In the genomic region with DNA sequence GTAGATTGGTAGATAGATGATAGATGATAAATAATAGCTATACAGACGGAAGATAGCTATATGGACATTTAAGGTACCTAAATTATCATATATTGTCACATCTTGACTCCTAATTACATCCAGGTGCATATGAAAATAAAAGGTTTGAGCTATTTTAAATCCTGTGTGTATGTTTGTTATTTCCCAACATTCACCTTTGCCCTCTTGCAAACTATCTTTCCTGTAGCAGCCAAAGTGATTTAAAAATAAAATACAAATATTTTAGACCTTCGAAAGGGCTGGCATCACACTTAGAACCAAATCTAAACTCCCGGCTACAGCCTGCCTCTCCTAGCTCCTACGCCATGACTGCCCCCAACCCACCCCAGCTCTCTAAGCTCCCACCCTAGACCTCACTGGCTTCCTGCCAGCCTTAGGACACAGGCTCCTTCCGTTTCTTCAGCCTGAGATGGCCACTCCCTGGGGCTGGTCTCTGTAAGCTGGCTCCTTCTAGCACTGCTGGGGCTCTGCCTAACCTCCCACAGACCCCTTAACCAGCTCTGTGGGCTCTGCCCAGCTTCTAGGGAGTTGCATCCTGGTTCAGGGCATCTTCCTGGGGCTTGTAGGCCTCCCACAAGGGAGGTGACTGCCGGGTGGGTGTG, we compare ENCODE assay signal across 20 cellular contexts.
DNase-seq lines count a peak whose midpoint lies in the region; ATAC-seq and TF ChIP-seq lines count a peak whose summit lies in the region.
"Had no signal": no experiment of that assay in that cellular context is flagged by ENCODE, and none has a peak within 500 bp of the region (broad histone marks: within the 10 kb centered on the region; RNA-seq: fewer than 3 reads in every experiment).

No MANE protein-coding gene starts in this region.

- intact Hi-C loops in ascending aorta (cut with DNase I) (loop anchor here (5.0 kb wide), 1 partner anchor 79 kb away; no protein-coding TSS in a partner anchor), natural killer cell (cut with micrococcal nuclease) (no loop called here)

- ATAC-seq in CD4-positive, CD25-positive, alpha-beta regulatory T cell (ENCODE audit: low read depth in 2 of 2), result no peak
- no peak for ATAC-seq in stimulated activated effector memory CD8-positive, alpha-beta T cell treated with anti-CD3 and anti-CD28 coated beads, Interleukin-12 subunit alpha, Interleukin-12 subunit beta, amount 100 ng/mL, for 72 hours
- ATAC-seq in natural killer cell (no peak), GM21528 (IDR thresholded peaks at IDR 0.05; ENCODE audit: low FRiP score, unreplicated experiment) (no peak)
- ATAC-seq: body of pancreas had no signal

- H3K4me3 Mint-ChIP-seq in CD4-positive, CD25-positive, alpha-beta regulatory T cell, result no peak overlapping the region
- H3K4me3 Mint-ChIP-seq in stimulated activated effector memory CD8-positive, alpha-beta T cell treated with anti-CD3 and anti-CD28 coated beads, Interleukin-12 subunit alpha, Interleukin-12 subunit beta, amount 100 ng/mL, for 72 hours, result no peak overlapping the region
- H3K4me3 Mint-ChIP-seq in natural killer cell, result no peak overlapping the region
- H3K4me3 Mint-ChIP-seq: activated naive CD4-positive, alpha-beta T cell treated with anti-CD3 and anti-CD28 coated beads, Interleukin-2, amount 50 U/mL, for 24 hours; CD4-positive, alpha-beta memory T cell; IgD-negative memory B cell; stimulated activated naive CD8-positive, alpha-beta T cell treated with anti-CD3 and anti-CD28 coated beads, Interleukin-15, Interleukin-2, amounts not matched to agents 100 ng/mL and 50 ng/mL, for 24 hours had no signal

- H3K4me3 ChIP-seq in CD4-positive, CD25-positive, alpha-beta regulatory T cell (ENCODE audit: low read depth, low read length), result no peak overlapping the region
- no peak overlapping the region for H3K4me3 ChIP-seq in ascending aorta
- H3K4me3 ChIP-seq: body of pancreas, PC-9 had no signal

- no peaks in the 10 kb centered on the region for H3K36me3 ChIP-seq in CD4-positive, CD25-positive, alpha-beta regulatory T cell (ENCODE audit: control insufficient read depth, insufficient read depth, low read length)
- H3K36me3 ChIP-seq in ascending aorta, result no peaks in the 10 kb centered on the region

- no peaks in the 10 kb centered on the region for H3K4me1 ChIP-seq in CD4-positive, CD25-positive, alpha-beta regulatory T cell (ENCODE audit: control insufficient read depth, insufficient read depth, low read length, poor library complexity, severe bottlenecking)
- H3K4me1 ChIP-seq in ascending aorta, result peaks cover 9 to 26% of the 10 kb centered on the region in 2 donors
- H3K4me1 ChIP-seq: body of pancreas had no signal

- no peaks in the 10 kb centered on the region for H3K27me3 Mint-ChIP-seq in CD4-positive, CD25-positive, alpha-beta regulatory T cell
- H3K27me3 Mint-ChIP-seq in natural killer cell (ENCODE audit: low read depth in 2 of 2), result peaks cover 6 to 10% of the 10 kb centered on the region in 2 donors
- H3K27me3 Mint-ChIP-seq: activated naive CD4-positive, alpha-beta T cell treated with anti-CD3 and anti-CD28 coated beads, Interleukin-2, amount 50 U/mL, for 24 hours; CD4-positive, alpha-beta memory T cell had no signal

- DNase-seq in CD4-positive, CD25-positive, alpha-beta regulatory T cell, result no peak
- DNase-seq in ascending aorta (ENCODE audit: low spot score in 2 of 2), result no peak
- peak; percentile 47 for DNase-seq in iris pigment epithelial cell (ENCODE audit: low read depth)
- no peak for DNase-seq in stimulated activated effector memory CD8-positive, alpha-beta T cell treated with anti-CD3 and anti-CD28 coated beads, Interleukin-12 subunit alpha, Interleukin-12 subunit beta, amount 100 ng/mL, for 72 hours (ENCODE audit: low spot score in 2 of 2)
- no peak for DNase-seq in natural killer cell
- DNase-seq in kidney glomerular epithelial cell (lab: John Stamatoyannopoulos, UW), result no peak
- no peak for DNase-seq in NCI-H82 treated with DMSO at 0.1 percent for 48 hours (lab: John Stamatoyannopoulos, UW; ENCODE audit: unreplicated experiment)
- DNase-seq: activated CD8-positive, alpha-beta memory T cell treated with anti-CD3 and anti-CD28 coated beads for 24 hours; body of pancreas; CD4-positive, alpha-beta memory T cell; cortex of kidney; MM.1S; NCI-H146; NCI-H82; PC-9; stimulated activated CD4-positive, alpha-beta T cell treated with anti-CD3 and anti-CD28 coated beads, Interleukin-1b, Interleukin-23, amount 100 ng/mL, for 48 hours had no signal

- no peak overlapping the region for H3K27ac ChIP-seq in CD4-positive, CD25-positive, alpha-beta regulatory T cell (ENCODE audit: insufficient read depth, low read length, poor library complexity, severe bottlenecking)
- peak overlapping the region; percentile 60 to 80 for H3K27ac ChIP-seq in ascending aorta
- H3K27ac ChIP-seq: body of pancreas, PC-9 had no signal

- H3K36me3 Mint-ChIP-seq in CD4-positive, CD25-positive, alpha-beta regulatory T cell, result no peaks in the 10 kb centered on the region
- H3K36me3 Mint-ChIP-seq in stimulated activated effector memory CD8-positive, alpha-beta T cell treated with anti-CD3 and anti-CD28 coated beads, Interleukin-12 subunit alpha, Interleukin-12 subunit beta, amount 100 ng/mL, for 72 hours, result no peaks in the 10 kb centered on the region
- no peaks in the 10 kb centered on the region for H3K36me3 Mint-ChIP-seq in natural killer cell
- H3K36me3 Mint-ChIP-seq: activated naive CD4-positive, alpha-beta T cell treated with anti-CD3 and anti-CD28 coated beads, Interleukin-2, amount 50 U/mL, for 24 hours; CD4-positive, alpha-beta memory T cell had no signal

- no peaks in the 10 kb centered on the region for H3K9me3 ChIP-seq in CD4-positive, CD25-positive, alpha-beta regulatory T cell (ENCODE audit: control insufficient read depth in 2 of 2, low read length in 2 of 2)
- no peaks in the 10 kb centered on the region for H3K9me3 ChIP-seq in ascending aorta
- H3K9me3 ChIP-seq: body of pancreas had no signal

- peak overlapping the region in 2 of 3 donors; percentile 54 to 70 for H3K27ac Mint-ChIP-seq in CD4-positive, CD25-positive, alpha-beta regulatory T cell
- H3K27ac Mint-ChIP-seq in stimulated activated effector memory CD8-positive, alpha-beta T cell treated with anti-CD3 and anti-CD28 coated beads, Interleukin-12 subunit alpha, Interleukin-12 subunit beta, amount 100 ng/mL, for 72 hours, result peak overlapping the region; percentile 46
- H3K27ac Mint-ChIP-seq in natural killer cell, result no peak overlapping the region
- H3K27ac Mint-ChIP-seq: activated naive CD4-positive, alpha-beta T cell treated with anti-CD3 and anti-CD28 coated beads, Interleukin-2, amount 50 U/mL, for 24 hours; CD4-positive, alpha-beta memory T cell; IgD-negative memory B cell; stimulated activated naive CD8-positive, alpha-beta T cell treated with anti-CD3 and anti-CD28 coated beads, Interleukin-15, Interleukin-2, amounts not matched to agents 100 ng/mL and 50 ng/mL, for 24 hours had no signal

- no peaks in the 10 kb centered on the region for H3K27me3 ChIP-seq in CD4-positive, CD25-positive, alpha-beta regulatory T cell (ENCODE audit: control insufficient read depth, insufficient read depth, low read length)
- H3K27me3 ChIP-seq in ascending aorta, result no peaks in the 10 kb centered on the region
- H3K27me3 ChIP-seq: body of pancreas had no signal

- no peaks in the 10 kb centered on the region for H3K9me3 Mint-ChIP-seq in CD4-positive, CD25-positive, alpha-beta regulatory T cell
- no peaks in the 10 kb centered on the region for H3K9me3 Mint-ChIP-seq in stimulated activated effector memory CD8-positive, alpha-beta T cell treated with anti-CD3 and anti-CD28 coated beads, Interleukin-12 subunit alpha, Interleukin-12 subunit beta, amount 100 ng/mL, for 72 hours
- H3K9me3 Mint-ChIP-seq in natural killer cell, result no peaks in the 10 kb centered on the region
- H3K9me3 Mint-ChIP-seq: activated naive CD4-positive, alpha-beta T cell treated with anti-CD3 and anti-CD28 coated beads, Interleukin-2, amount 50 U/mL, for 24 hours; CD4-positive, alpha-beta memory T cell; stimulated activated naive CD8-positive, alpha-beta T cell treated with anti-CD3 and anti-CD28 coated beads, Interleukin-15, Interleukin-2, amounts not matched to agents 100 ng/mL and 50 ng/mL, for 24 hours had no signal

- peaks cover 0 to 14% (median 7%) of the 10 kb centered on the region in 4 donors for H3K4me1 Mint-ChIP-seq in CD4-positive, CD25-positive, alpha-beta regulatory T cell
- H3K4me1 Mint-ChIP-seq in stimulated activated effector memory CD8-positive, alpha-beta T cell treated with anti-CD3 and anti-CD28 coated beads, Interleukin-12 subunit alpha, Interleukin-12 subunit beta, amount 100 ng/mL, for 72 hours, result peaks cover 6% of the 10 kb centered on the region
- peaks cover 0 to 3% of the 10 kb centered on the region in 2 donors for H3K4me1 Mint-ChIP-seq in natural killer cell

- TF ChIP-seq CTCF in ascending aorta (IDR thresholded peaks at IDR 0.05) (no peak), natural killer cell (IDR thresholded peaks at IDR 0.05) (no peak)

Comparison
In these comparisons a context has a peak if more than half of its experiments do, and no peak if none do; other contexts are left out.
1. H3K27ac Mint-ChIP-seq: peak in CD4-positive, CD25-positive, alpha-beta regulatory T cell (2 of 3) and stimulated activated effector memory CD8-positive, alpha-beta T cell treated with anti-CD3 and anti-CD28 coated beads, Interleukin-12 subunit alpha, Interleukin-12 subunit beta, amount 100 ng/mL, for 72 hours (single experiment); none in natural killer cell (0 of 2).